1 cellular context compared by ENCODE assay signal in genomic region chr4:57554693-57555092, GRCh38.
TF ChIP-seq lines count a peak whose summit lies in the region.

No MANE protein-coding gene starts in this region.

TF ChIP-seq in SK-N-SH treated with all-trans-retinoic acid at 6 μM for 48 hours, 23 proteins besides CTCF, POLR2A, EP300 and RAD21 (continued from another document):
- TF ChIP-seq, protein P1, sequence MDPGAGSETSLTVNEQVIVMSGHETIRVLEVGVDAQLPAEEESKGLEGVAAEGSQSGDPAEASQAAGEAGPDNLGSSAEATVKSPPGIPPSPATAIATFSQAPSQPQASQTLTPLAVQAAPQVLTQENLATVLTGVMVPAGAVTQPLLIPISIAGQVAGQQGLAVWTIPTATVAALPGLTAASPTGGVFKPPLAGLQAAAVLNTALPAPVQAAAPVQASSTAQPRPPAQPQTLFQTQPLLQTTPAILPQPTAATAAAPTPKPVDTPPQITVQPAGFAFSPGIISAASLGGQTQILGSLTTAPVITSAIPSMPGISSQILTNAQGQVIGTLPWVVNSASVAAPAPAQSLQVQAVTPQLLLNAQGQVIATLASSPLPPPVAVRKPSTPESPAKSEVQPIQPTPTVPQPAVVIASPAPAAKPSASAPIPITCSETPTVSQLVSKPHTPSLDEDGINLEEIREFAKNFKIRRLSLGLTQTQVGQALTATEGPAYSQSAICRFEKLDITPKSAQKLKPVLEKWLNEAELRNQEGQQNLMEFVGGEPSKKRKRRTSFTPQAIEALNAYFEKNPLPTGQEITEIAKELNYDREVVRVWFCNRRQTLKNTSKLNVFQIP (CRISPR knock-in tag; IDR thresholded peaks at IDR 0.05; ENCODE audit: borderline replicate concordance, low read depth) = no peak
- TF ChIP-seq OSR1 (CRISPR knock-in tag; IDR thresholded peaks at IDR 0.05) (no peak), ZNF70 (CRISPR knock-in tag; IDR thresholded peaks at IDR 0.05) (no peak), ZNF8 (CRISPR knock-in tag; IDR thresholded peaks at IDR 0.05) (no peak), ZFP30 (CRISPR knock-in tag; IDR thresholded peaks at IDR 0.05) (no peak), TOX (CRISPR knock-in tag; IDR thresholded peaks at IDR 0.05; ENCODE audit: borderline replicate concordance) (no peak), CSDC2 (CRISPR knock-in tag; IDR thresholded peaks at IDR 0.05) (no peak), TCF4 (CRISPR knock-in tag; IDR thresholded peaks at IDR 0.05; ENCODE audit: borderline replicate concordance) (no peak), ESRRG (CRISPR knock-in tag; IDR thresholded peaks at IDR 0.05) (no peak), ZC3H10 (CRISPR knock-in tag; IDR thresholded peaks at IDR 0.05) (no peak), GLIS3 (CRISPR knock-in tag; IDR thresholded peaks at IDR 0.05) (no peak), SNAI2 (CRISPR knock-in tag; IDR thresholded peaks at IDR 0.05) (no peak), BACH2 (CRISPR knock-in tag; IDR thresholded peaks at IDR 0.05; ENCODE audit: borderline replicate concordance) (no peak)
- TF ChIP-seq, protein P2, sequence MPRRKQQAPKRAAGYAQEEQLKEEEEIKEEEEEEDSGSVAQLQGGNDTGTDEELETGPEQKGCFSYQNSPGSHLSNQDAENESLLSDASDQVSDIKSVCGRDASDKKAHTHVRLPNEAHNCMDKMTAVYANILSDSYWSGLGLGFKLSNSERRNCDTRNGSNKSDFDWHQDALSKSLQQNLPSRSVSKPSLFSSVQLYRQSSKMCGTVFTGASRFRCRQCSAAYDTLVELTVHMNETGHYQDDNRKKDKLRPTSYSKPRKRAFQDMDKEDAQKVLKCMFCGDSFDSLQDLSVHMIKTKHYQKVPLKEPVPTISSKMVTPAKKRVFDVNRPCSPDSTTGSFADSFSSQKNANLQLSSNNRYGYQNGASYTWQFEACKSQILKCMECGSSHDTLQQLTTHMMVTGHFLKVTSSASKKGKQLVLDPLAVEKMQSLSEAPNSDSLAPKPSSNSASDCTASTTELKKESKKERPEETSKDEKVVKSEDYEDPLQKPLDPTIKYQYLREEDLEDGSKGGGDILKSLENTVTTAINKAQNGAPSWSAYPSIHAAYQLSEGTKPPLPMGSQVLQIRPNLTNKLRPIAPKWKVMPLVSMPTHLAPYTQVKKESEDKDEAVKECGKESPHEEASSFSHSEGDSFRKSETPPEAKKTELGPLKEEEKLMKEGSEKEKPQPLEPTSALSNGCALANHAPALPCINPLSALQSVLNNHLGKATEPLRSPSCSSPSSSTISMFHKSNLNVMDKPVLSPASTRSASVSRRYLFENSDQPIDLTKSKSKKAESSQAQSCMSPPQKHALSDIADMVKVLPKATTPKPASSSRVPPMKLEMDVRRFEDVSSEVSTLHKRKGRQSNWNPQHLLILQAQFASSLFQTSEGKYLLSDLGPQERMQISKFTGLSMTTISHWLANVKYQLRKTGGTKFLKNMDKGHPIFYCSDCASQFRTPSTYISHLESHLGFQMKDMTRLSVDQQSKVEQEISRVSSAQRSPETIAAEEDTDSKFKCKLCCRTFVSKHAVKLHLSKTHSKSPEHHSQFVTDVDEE (CRISPR knock-in tag; IDR thresholded peaks at IDR 0.05) = no peak
